In genomic region chr19:39539165-39539518, GRCh38 we compare ENCODE assay signal across 9 cellular contexts. TPM values are rescaled to one million over a fixed set of nuclear protein-coding genes. Genes with fewer than 3 reads are reported as not detected.
A peak's percentile ranks its signal among the peaks of the same experiment; 100 is the strongest.
DNase-seq lines count a peak whose midpoint lies in the region; ATAC-seq and TF ChIP-seq lines count a peak whose summit lies in the region.
"Had no signal": no experiment of that assay in that cellular context is flagged by ENCODE, and none has a peak within 500 bp of the region (broad histone marks: within the 10 kb centered on the region; RNA-seq: fewer than 3 reads in every experiment).

No MANE protein-coding gene starts in this region.

- H3K27ac ChIP-seq in colonic mucosa: peak overlapping the region; percentile 96

- intact Hi-C loops in colonic mucosa (cut with DNase I): loop anchor here (10.0 kb wide), 1 partner anchor 94 kb away; the partner anchor contains the start of gene SUPT5H
- intact Hi-C loops in natural killer cell (cut with micrococcal nuclease): no loop called here

- H3K36me3 Mint-ChIP-seq in natural killer cell: no peaks in the 10 kb centered on the region

- no peaks in the 10 kb centered on the region for H3K36me3 ChIP-seq in colonic mucosa

- H3K9me3 Mint-ChIP-seq in natural killer cell: no peaks in the 10 kb centered on the region

- peaks cover 0 to 6% of the 10 kb centered on the region in 2 donors for H3K27me3 Mint-ChIP-seq in natural killer cell (ENCODE audit: low read depth in 2 of 2)

- H3K27ac Mint-ChIP-seq in natural killer cell: peak overlapping the region; percentile 90 to 96

- peak overlapping the region; percentile 80 for H3K4me3 Mint-ChIP-seq in natural killer cell

- peaks cover 30 to 31% of the 10 kb centered on the region in 2 donors for H3K4me1 Mint-ChIP-seq in natural killer cell

- peaks cover 8% of the 10 kb centered on the region for H3K4me1 ChIP-seq in colonic mucosa

- no peaks in the 10 kb centered on the region for H3K9me3 ChIP-seq in colonic mucosa

- peak overlapping the region; percentile 88 for H3K4me3 ChIP-seq in GM12864 (ENCODE audit: low read depth, low read length)
- H3K4me3 ChIP-seq in NB4 (ENCODE audit: low read depth, low read length): peak overlapping the region; percentile 78
- H3K4me3 ChIP-seq in colonic mucosa: peak overlapping the region; percentile 75

- no peak for TF ChIP-seq CTCF in GM12864 (IDR thresholded peaks at IDR 0.05; ENCODE audit: low read depth, low read length, missing control alignments)
- no peak for TF ChIP-seq CTCF in NB4 (IDR thresholded peaks at IDR 0.05; ENCODE audit: low read depth, low read length)
- TF ChIP-seq CTCF in colonic mucosa (IDR thresholded peaks at IDR 0.05): no peak
- TF ChIP-seq CTCF in natural killer cell (IDR thresholded peaks at IDR 0.05): no peak

- TF ChIP-seq POLR2A in NB4 (IDR thresholded peaks at IDR 0.05; ENCODE audit: extremely low read depth, insufficient read length): no peak

- no peak for DNase-seq in GM12864 (ENCODE audit: low read depth)
- DNase-seq in NB4 (ENCODE audit: low read depth): no peak
- DNase-seq in colonic mucosa: no peak
- no peak for DNase-seq in natural killer cell
- no peak for DNase-seq in NK-92 (lab: John Stamatoyannopoulos, UW; ENCODE audit: unreplicated experiment)
- no peak for DNase-seq in activated CD4-positive, alpha-beta T cell treated with anti-CD3 and anti-CD28 coated beads, Interleukin-2, amount 50 U/mL, for 4 hours

- ATAC-seq in natural killer cell (no peak), HG03196 (IDR thresholded peaks at IDR 0.05; ENCODE audit: unreplicated experiment) (no peak), GM21786 (IDR thresholded peaks at IDR 0.05; ENCODE audit: unreplicated experiment) (no peak)

- peak overlapping the region; percentile 73 to 83 for H3K9ac ChIP-seq in colonic mucosa (ENCODE audit: low read depth in 2 of 2, low read length in 2 of 2)

- H3K27me3 ChIP-seq in colonic mucosa: no peaks in the 10 kb centered on the region

RNA-seq across cellular contexts. Expression of gene EID2, which starts 0.8 kb away (rescaled TPM):
- total RNA-seq in colonic mucosa: 10 to 100 TPM; 11.4 to 11.9 TPM
- total RNA-seq in natural killer cell: 10 to 100 TPM; 11.9 to 19.9 (median 15.6) TPM

RNA-seq across cellular contexts. Expression of gene EID2B, which starts 6.5 kb away (rescaled TPM):
- total RNA-seq in colonic mucosa (under 1 TPM; 0.22 to 0.56 TPM), natural killer cell (1 to 10 TPM; 4.6 to 6.7 (median 5.8) TPM)

RNA-seq across cellular contexts. Expression of gene SELENOV, which starts 24.2 kb away (rescaled TPM):
- total RNA-seq in colonic mucosa (not detected), natural killer cell (not detected)
- total RNA-seq: T-helper 1 cell treated with Interleukin-12 subunit alpha and Interleukin-12 subunit beta and Interleukin-4 antibody, amounts not matched to agents 30 ng/mL and 1 ng/mL, for 36 hours had no signal

RNA-seq across cellular contexts. Expression of gene DLL3, which starts 40.4 kb away (rescaled TPM):
- total RNA-seq in colonic mucosa: not detected
- total RNA-seq in natural killer cell: not detected

RNA-seq across cellular contexts. Expression of gene TIMM50, which starts 58.5 kb away (rescaled TPM):
- total RNA-seq in colonic mucosa (10 to 100 TPM; 45.7 to 83.9 TPM), natural killer cell (10 to 100 TPM; 50.1 to 67.2 (median 60.8) TPM)
